ENCODE assay signal across 1 cellular context in genomic region chr17:82675476-82676245, GRCh38.
TF ChIP-seq lines count a peak whose summit lies in the region.

No MANE protein-coding gene starts in this region.

TF ChIP-seq in K562, 482 proteins besides CTCF, POLR2A, EP300 and RAD21:
- TF ChIP-seq DACH1 (IDR thresholded peaks at IDR 0.05; ENCODE audit: partially characterized antibody) (no peak), SMARCC2 (IDR thresholded peaks at IDR 0.05; ENCODE audit: low read depth) (no peak), USF2 (CRISPR knock-in tag; IDR thresholded peaks at IDR 0.05) (0 out of 2 replicates have a peak, but pooled peaks have one; percentile 17), USF1 (CRISPR knock-in tag; IDR thresholded peaks at IDR 0.05) (peak; percentile 48), EP400 (IDR thresholded peaks at IDR 0.05) (no peak)
TF ChIP-seq in K562: peak in this region for 2.
